1 cellular context compared by ENCODE assay signal in the genomic region with DNA sequence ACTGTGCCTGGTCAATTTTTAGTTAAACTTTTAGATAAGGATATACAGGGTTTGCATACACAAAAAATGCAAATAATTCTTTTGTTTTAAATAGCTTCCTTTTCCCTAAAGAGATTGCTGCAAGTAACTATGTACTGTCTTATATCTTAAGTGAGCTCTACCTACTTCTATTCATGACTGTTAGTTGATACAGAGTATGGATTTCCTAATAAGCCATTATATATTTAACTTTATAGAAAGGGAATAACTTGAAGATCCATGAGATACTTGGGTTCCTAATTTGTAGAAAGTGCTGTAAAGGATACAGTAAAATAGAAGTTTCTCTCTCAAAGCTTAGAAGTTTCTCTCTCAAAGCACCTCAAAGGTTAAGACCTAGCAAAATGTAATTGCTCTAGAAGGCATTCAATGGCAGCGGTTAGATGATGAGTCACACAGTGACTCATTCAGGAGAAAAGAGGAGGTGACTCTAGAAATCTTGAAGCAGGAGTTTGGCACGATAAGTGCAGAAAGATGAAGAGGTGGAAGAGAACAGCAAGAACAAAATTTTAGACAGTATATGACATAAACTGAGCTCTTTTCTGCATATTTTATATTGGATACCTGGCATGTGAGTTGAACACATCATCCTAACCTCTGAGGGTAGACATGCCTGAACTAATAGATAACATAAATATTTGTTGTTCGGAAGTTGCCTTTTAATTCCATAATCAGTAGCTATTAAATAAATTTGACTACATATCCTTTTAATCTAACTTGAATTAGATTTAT.
TF ChIP-seq lines count a peak whose summit lies in the region.

No MANE protein-coding gene starts in this region.

TF ChIP-seq in K562, 482 proteins besides CTCF, POLR2A, EP300 and RAD21 (continued from another document and continues in another):
- TF ChIP-seq, protein P1, sequence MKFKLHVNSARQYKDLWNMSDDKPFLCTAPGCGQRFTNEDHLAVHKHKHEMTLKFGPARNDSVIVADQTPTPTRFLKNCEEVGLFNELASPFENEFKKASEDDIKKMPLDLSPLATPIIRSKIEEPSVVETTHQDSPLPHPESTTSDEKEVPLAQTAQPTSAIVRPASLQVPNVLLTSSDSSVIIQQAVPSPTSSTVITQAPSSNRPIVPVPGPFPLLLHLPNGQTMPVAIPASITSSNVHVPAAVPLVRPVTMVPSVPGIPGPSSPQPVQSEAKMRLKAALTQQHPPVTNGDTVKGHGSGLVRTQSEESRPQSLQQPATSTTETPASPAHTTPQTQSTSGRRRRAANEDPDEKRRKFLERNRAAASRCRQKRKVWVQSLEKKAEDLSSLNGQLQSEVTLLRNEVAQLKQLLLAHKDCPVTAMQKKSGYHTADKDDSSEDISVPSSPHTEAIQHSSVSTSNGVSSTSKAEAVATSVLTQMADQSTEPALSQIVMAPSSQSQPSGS (CRISPR knock-in tag; IDR thresholded peaks at IDR 0.05): no peak
- no peak for TF ChIP-seq ETV6 (IDR thresholded peaks at IDR 0.05; ENCODE audit: borderline replicate concordance in 1 of 2, low read depth in 2 of 2, low read length in 1 of 2)
- no peak for TF ChIP-seq ETV6 (CRISPR knock-in tag; IDR thresholded peaks at IDR 0.05; ENCODE audit: borderline replicate concordance)
- peak; percentile 86 for TF ChIP-seq C11orf30 (IDR thresholded peaks at IDR 0.05; ENCODE audit: low read depth)
- TF ChIP-seq BRCA1 (IDR thresholded peaks at IDR 0.05): no peak
- TF ChIP-seq BRCA1 (CRISPR knock-in tag; IDR thresholded peaks at IDR 0.05): no peak
- TF ChIP-seq NFATC3 (IDR thresholded peaks at IDR 0.05): 0 out of 2 replicates have a peak, but pooled peaks have one; percentile 51
- no peak for TF ChIP-seq ZNF311 (CRISPR knock-in tag; IDR thresholded peaks at IDR 0.05)
- TF ChIP-seq FOXJ2 (tag; IDR thresholded peaks at IDR 0.05): no peak
- no peak for TF ChIP-seq STAT5B (CRISPR knock-in tag; IDR thresholded peaks at IDR 0.05)
- TF ChIP-seq BACH1 (tag; IDR thresholded peaks at IDR 0.05): peak; percentile 64; the same call in 1 of the 2 replicates
- TF ChIP-seq, protein P2, sequence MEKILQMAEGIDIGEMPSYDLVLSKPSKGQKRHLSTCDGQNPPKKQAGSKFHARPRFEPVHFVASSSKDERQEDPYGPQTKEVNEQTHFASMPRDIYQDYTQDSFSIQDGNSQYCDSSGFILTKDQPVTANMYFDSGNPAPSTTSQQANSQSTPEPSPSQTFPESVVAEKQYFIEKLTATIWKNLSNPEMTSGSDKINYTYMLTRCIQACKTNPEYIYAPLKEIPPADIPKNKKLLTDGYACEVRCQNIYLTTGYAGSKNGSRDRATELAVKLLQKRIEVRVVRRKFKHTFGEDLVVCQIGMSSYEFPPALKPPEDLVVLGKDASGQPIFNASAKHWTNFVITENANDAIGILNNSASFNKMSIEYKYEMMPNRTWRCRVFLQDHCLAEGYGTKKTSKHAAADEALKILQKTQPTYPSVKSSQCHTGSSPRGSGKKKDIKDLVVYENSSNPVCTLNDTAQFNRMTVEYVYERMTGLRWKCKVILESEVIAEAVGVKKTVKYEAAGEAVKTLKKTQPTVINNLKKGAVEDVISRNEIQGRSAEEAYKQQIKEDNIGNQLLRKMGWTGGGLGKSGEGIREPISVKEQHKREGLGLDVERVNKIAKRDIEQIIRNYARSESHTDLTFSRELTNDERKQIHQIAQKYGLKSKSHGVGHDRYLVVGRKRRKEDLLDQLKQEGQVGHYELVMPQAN (IDR thresholded peaks at IDR 0.05; ENCODE audit: borderline replicate concordance): no peak
- TF ChIP-seq CEBPG (CRISPR knock-in tag; IDR thresholded peaks at IDR 0.05): no peak
- no peak for TF ChIP-seq CEBPG (tag; conservative IDR thresholded peaks at IDR 0.05 in 1 of 2, IDR thresholded peaks at IDR 0.05 in 1 of 2)
- no peak for TF ChIP-seq ELF4 (CRISPR knock-in tag; IDR thresholded peaks at IDR 0.05)
- TF ChIP-seq CXXC5 (CRISPR knock-in tag; IDR thresholded peaks at IDR 0.05): peak; percentile 20; the same call in 1 of the 2 replicates
- no peak for TF ChIP-seq ZNF324 (CRISPR knock-in tag; IDR thresholded peaks at IDR 0.05)
- TF ChIP-seq CHCHD3 (CRISPR knock-in tag; IDR thresholded peaks at IDR 0.05): peak; percentile 72; the same call in 1 of the 2 replicates
- peak; percentile 55 for TF ChIP-seq NFIC (IDR thresholded peaks at IDR 0.05)
- TF ChIP-seq CTBP1 (IDR thresholded peaks at IDR 0.05; ENCODE audit: borderline replicate concordance): peak; percentile 61; the same call in 1 of the 2 replicates
- TF ChIP-seq, protein P3, sequence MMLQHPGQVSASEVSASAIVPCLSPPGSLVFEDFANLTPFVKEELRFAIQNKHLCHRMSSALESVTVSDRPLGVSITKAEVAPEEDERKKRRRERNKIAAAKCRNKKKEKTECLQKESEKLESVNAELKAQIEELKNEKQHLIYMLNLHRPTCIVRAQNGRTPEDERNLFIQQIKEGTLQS (IDR thresholded peaks at IDR 0.05): peak; percentile 100
- TF ChIP-seq, protein P3 (CRISPR knock-in tag; conservative IDR thresholded peaks at IDR 0.05): peak; percentile 98
- TF ChIP-seq ZNF699 (CRISPR knock-in tag; IDR thresholded peaks at IDR 0.05; ENCODE audit: insufficient replicate concordance): no peak
- TF ChIP-seq, protein P4, sequence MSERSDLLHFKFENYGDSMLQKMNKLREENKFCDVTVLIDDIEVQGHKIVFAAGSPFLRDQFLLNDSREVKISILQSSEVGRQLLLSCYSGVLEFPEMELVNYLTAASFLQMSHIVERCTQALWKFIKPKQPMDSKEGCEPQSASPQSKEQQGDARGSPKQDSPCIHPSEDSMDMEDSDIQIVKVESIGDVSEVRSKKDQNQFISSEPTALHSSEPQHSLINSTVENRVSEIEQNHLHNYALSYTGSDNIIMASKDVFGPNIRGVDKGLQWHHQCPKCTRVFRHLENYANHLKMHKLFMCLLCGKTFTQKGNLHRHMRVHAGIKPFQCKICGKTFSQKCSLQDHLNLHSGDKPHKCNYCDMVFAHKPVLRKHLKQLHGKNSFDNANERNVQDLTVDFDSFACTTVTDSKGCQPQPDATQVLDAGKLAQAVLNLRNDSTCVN (CRISPR knock-in tag; IDR thresholded peaks at IDR 0.05): no peak
- TF ChIP-seq CCNT2 (IDR thresholded peaks at IDR 0.05; ENCODE audit: borderline replicate concordance, extremely low read depth, insufficient read length, low read depth, low read length): peak; percentile 50
- TF ChIP-seq, protein P5, sequence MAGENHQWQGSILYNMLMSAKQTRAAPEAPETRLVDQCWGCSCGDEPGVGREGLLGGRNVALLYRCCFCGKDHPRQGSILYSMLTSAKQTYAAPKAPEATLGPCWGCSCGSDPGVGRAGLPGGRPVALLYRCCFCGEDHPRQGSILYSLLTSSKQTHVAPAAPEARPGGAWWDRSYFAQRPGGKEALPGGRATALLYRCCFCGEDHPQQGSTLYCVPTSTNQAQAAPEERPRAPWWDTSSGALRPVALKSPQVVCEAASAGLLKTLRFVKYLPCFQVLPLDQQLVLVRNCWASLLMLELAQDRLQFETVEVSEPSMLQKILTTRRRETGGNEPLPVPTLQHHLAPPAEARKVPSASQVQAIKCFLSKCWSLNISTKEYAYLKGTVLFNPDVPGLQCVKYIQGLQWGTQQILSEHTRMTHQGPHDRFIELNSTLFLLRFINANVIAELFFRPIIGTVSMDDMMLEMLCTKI (IDR thresholded peaks at IDR 0.05; ENCODE audit: partially characterized antibody): no peak
- TF ChIP-seq ZNF785 (CRISPR knock-in tag; IDR thresholded peaks at IDR 0.05): no peak
- 0 out of 2 replicates have a peak, but pooled peaks have one; percentile 78 for TF ChIP-seq NBN (IDR thresholded peaks at IDR 0.05; ENCODE audit: low read depth)
- TF ChIP-seq ZNF780A (CRISPR knock-in tag; IDR thresholded peaks at IDR 0.05): no peak
- peak; percentile 80 for TF ChIP-seq MAFF (IDR thresholded peaks at IDR 0.05; ENCODE audit: low read length)
- TF ChIP-seq, protein P6, sequence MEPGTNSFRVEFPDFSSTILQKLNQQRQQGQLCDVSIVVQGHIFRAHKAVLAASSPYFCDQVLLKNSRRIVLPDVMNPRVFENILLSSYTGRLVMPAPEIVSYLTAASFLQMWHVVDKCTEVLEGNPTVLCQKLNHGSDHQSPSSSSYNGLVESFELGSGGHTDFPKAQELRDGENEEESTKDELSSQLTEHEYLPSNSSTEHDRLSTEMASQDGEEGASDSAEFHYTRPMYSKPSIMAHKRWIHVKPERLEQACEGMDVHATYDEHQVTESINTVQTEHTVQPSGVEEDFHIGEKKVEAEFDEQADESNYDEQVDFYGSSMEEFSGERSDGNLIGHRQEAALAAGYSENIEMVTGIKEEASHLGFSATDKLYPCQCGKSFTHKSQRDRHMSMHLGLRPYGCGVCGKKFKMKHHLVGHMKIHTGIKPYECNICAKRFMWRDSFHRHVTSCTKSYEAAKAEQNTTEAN (CRISPR knock-in tag; IDR thresholded peaks at IDR 0.05): no peak
- no peak for TF ChIP-seq ZBTB17 (CRISPR knock-in tag; IDR thresholded peaks at IDR 0.05)
- peak; percentile 66 for TF ChIP-seq NCOR1 (IDR thresholded peaks at IDR 0.05)
- TF ChIP-seq HSF4 (CRISPR knock-in tag; IDR thresholded peaks at IDR 0.05; ENCODE audit: borderline replicate concordance): no peak
- TF ChIP-seq, protein P7, sequence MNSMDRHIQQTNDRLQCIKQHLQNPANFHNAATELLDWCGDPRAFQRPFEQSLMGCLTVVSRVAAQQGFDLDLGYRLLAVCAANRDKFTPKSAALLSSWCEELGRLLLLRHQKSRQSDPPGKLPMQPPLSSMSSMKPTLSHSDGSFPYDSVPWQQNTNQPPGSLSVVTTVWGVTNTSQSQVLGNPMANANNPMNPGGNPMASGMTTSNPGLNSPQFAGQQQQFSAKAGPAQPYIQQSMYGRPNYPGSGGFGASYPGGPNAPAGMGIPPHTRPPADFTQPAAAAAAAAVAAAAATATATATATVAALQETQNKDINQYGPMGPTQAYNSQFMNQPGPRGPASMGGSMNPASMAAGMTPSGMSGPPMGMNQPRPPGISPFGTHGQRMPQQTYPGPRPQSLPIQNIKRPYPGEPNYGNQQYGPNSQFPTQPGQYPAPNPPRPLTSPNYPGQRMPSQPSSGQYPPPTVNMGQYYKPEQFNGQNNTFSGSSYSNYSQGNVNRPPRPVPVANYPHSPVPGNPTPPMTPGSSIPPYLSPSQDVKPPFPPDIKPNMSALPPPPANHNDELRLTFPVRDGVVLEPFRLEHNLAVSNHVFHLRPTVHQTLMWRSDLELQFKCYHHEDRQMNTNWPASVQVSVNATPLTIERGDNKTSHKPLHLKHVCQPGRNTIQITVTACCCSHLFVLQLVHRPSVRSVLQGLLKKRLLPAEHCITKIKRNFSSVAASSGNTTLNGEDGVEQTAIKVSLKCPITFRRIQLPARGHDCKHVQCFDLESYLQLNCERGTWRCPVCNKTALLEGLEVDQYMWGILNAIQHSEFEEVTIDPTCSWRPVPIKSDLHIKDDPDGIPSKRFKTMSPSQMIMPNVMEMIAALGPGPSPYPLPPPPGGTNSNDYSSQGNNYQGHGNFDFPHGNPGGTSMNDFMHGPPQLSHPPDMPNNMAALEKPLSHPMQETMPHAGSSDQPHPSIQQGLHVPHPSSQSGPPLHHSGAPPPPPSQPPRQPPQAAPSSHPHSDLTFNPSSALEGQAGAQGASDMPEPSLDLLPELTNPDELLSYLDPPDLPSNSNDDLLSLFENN (IDR thresholded peaks at IDR 0.05; ENCODE audit: low read depth in 2 of 2, low read length in 2 of 2): no peak
- TF ChIP-seq, protein P8, sequence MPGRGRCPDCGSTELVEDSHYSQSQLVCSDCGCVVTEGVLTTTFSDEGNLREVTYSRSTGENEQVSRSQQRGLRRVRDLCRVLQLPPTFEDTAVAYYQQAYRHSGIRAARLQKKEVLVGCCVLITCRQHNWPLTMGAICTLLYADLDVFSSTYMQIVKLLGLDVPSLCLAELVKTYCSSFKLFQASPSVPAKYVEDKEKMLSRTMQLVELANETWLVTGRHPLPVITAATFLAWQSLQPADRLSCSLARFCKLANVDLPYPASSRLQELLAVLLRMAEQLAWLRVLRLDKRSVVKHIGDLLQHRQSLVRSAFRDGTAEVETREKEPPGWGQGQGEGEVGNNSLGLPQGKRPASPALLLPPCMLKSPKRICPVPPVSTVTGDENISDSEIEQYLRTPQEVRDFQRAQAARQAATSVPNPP (IDR thresholded peaks at IDR 0.05; ENCODE audit: borderline replicate concordance, insufficient read depth, insufficient read length): no peak
- no peak for TF ChIP-seq LARP7 (IDR thresholded peaks at IDR 0.05)
- TF ChIP-seq ESRRB (CRISPR knock-in tag; IDR thresholded peaks at IDR 0.05; ENCODE audit: borderline replicate concordance): no peak
- TF ChIP-seq TCF3 (CRISPR knock-in tag; IDR thresholded peaks at IDR 0.05): peak; percentile 67
- TF ChIP-seq POU5F1 (IDR thresholded peaks at IDR 0.05; ENCODE audit: borderline replicate concordance, low read depth, low read length, partially characterized antibody): no peak
- TF ChIP-seq, protein P9, sequence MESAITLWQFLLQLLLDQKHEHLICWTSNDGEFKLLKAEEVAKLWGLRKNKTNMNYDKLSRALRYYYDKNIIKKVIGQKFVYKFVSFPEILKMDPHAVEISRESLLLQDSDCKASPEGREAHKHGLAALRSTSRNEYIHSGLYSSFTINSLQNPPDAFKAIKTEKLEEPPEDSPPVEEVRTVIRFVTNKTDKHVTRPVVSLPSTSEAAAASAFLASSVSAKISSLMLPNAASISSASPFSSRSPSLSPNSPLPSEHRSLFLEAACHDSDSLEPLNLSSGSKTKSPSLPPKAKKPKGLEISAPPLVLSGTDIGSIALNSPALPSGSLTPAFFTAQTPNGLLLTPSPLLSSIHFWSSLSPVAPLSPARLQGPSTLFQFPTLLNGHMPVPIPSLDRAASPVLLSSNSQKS (CRISPR knock-in tag; IDR thresholded peaks at IDR 0.05): no peak
- TF ChIP-seq, protein P10, sequence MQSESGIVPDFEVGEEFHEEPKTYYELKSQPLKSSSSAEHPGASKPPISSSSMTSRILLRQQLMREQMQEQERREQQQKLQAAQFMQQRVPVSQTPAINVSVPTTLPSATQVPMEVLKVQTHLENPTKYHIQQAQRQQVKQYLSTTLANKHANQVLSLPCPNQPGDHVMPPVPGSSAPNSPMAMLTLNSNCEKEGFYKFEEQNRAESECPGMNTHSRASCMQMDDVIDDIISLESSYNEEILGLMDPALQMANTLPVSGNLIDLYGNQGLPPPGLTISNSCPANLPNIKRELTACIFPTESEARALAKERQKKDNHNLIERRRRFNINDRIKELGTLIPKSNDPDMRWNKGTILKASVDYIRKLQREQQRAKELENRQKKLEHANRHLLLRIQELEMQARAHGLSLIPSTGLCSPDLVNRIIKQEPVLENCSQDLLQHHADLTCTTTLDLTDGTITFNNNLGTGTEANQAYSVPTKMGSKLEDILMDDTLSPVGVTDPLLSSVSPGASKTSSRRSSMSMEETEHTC (IDR thresholded peaks at IDR 0.05): no peak
- TF ChIP-seq ZFP36 (IDR thresholded peaks at IDR 0.05; ENCODE audit: low read depth, low read length, partially characterized antibody): no peak
- TF ChIP-seq KDM1A (IDR thresholded peaks at IDR 0.05): peak; percentile 76 to 83
- no peak for TF ChIP-seq CREB1 (IDR thresholded peaks at IDR 0.05)
- no peak for TF ChIP-seq CREB1 (CRISPR knock-in tag; IDR thresholded peaks at IDR 0.05)
- TF ChIP-seq ZC3H8 (IDR thresholded peaks at IDR 0.05): no peak
- peak; percentile 64; the same call in 1 of the 2 replicates for TF ChIP-seq FOXM1 (IDR thresholded peaks at IDR 0.05; ENCODE audit: low read depth)
- TF ChIP-seq FOXM1 (CRISPR knock-in tag; IDR thresholded peaks at IDR 0.05; ENCODE audit: low read depth): no peak
- TF ChIP-seq ZNF23 (CRISPR knock-in tag; IDR thresholded peaks at IDR 0.05): peak; percentile 54; the same call in 1 of the 2 replicates
- no peak for TF ChIP-seq SLC30A9 (CRISPR knock-in tag; IDR thresholded peaks at IDR 0.05)
- peak; percentile 100 for TF ChIP-seq SMARCE1 (IDR thresholded peaks at IDR 0.05)
- TF ChIP-seq TAF9B (IDR thresholded peaks at IDR 0.05; ENCODE audit: partially characterized antibody): peak; percentile 61
- no peak for TF ChIP-seq ZNF239 (CRISPR knock-in tag; IDR thresholded peaks at IDR 0.05)
